34 cellular contexts compared by ENCODE assay signal in the genomic region with DNA sequence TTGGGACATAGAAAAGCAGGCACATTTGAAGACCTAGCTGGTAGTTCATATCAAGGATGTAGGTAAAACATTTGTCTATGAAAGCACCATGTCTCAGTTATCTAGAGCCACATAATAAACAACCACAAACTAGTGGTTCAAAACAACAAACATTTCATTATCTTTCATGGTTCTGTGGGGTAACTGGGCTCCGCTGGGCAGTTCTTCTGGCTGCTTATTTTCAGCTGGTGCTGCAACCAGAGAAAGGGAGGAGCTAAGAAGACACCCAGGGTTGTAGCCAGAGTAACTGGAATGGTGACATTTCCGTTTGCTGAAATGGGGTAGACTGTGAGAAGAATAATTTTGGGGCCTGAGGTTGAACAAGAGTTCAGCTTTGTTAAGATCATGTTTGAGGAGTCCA.
"Had no signal": no experiment of that assay in that cellular context is flagged by ENCODE, and none has a peak within 500 bp of the region (broad histone marks: within the 10 kb centered on the region; RNA-seq: fewer than 3 reads in every experiment).

No MANE protein-coding gene starts in this region.

- H3K27ac Mint-ChIP-seq: activated B cell treated with CpG ODN at 0.5 μM for 24 hours; activated CD4-positive, alpha-beta memory T cell treated with anti-CD3 and anti-CD28 coated beads for 36 hours; activated CD4-positive, alpha-beta memory T cell treated with anti-CD3 and anti-CD28 coated beads, Interleukin-2, amount 10 ng/mL, durations not matched to agents 7 days and 5 days; activated CD4-positive, alpha-beta T cell treated with anti-CD3 and anti-CD28 coated beads for 36 hours; activated CD4-positive, alpha-beta T cell treated with anti-CD3 and anti-CD28 coated beads, Interleukin-2, amount 10 ng/mL, durations not matched to agents 24 days and 14 days; activated CD4-positive, alpha-beta T cell treated with anti-CD3 and anti-CD28 coated beads, Interleukin-2, amount 10 ng/mL, durations not matched to agents 7 days and 5 days; activated CD8-positive, alpha-beta memory T cell treated with anti-CD3 and anti-CD28 coated beads, Interleukin-2, amount 10 ng/mL, durations not matched to agents 7 days and 5 days; activated CD8-positive, alpha-beta T cell treated with anti-CD3 and anti-CD28 coated beads for 36 hours; activated CD8-positive, alpha-beta T cell treated with anti-CD3 and anti-CD28 coated beads, Interleukin-2, amount 10 ng/mL, durations not matched to agents 7 days and 5 days; T-cell; T-helper 1 cell treated with Interleukin-12 subunit alpha and Interleukin-12 subunit beta and Interleukin-4 antibody, amounts not matched to agents 30 μg/mL and 1 μg/mL, for 36 hours; T-helper 17 cell; T-helper 2 cell treated with Interferon-gamma antibody and Interleukin-4, amounts not matched to agents 5 μg/mL and 100 μg/mL, for 36 hours; WTC11 had no signal

- H3K36me3 Mint-ChIP-seq: activated CD4-positive, alpha-beta memory T cell treated with anti-CD3 and anti-CD28 coated beads for 36 hours; activated CD8-positive, alpha-beta memory T cell treated with anti-CD3 and anti-CD28 coated beads, Interleukin-2, amount 10 ng/mL, durations not matched to agents 7 days and 5 days; T-cell had no signal

- H3K9me3 Mint-ChIP-seq: activated CD4-positive, alpha-beta memory T cell treated with anti-CD3 and anti-CD28 coated beads for 36 hours; activated CD4-positive, alpha-beta memory T cell treated with anti-CD3 and anti-CD28 coated beads, Interleukin-2, amount 10 ng/mL, durations not matched to agents 7 days and 5 days; activated CD4-positive, alpha-beta T cell treated with anti-CD3 and anti-CD28 coated beads, Interleukin-2, amount 10 ng/mL, durations not matched to agents 24 days and 14 days; activated CD4-positive, alpha-beta T cell treated with anti-CD3 and anti-CD28 coated beads, Interleukin-2, amount 10 ng/mL, durations not matched to agents 7 days and 5 days; activated CD8-positive, alpha-beta T cell treated with anti-CD3 and anti-CD28 coated beads for 36 hours; T-cell; T-helper 1 cell treated with Interleukin-12 subunit alpha and Interleukin-12 subunit beta and Interleukin-4 antibody, amounts not matched to agents 30 μg/mL and 1 μg/mL, for 36 hours; T-helper 2 cell treated with Interferon-gamma antibody and Interleukin-4, amounts not matched to agents 5 μg/mL and 100 μg/mL, for 36 hours had no signal

- H3K36me3 ChIP-seq: WERI-Rb-1 had no signal

- H3K4me1 Mint-ChIP-seq: activated B cell treated with CpG ODN at 0.5 μM for 24 hours; activated CD4-positive, alpha-beta memory T cell treated with anti-CD3 and anti-CD28 coated beads, Interleukin-2, amount 10 ng/mL, durations not matched to agents 7 days and 5 days; activated CD4-positive, alpha-beta T cell treated with anti-CD3 and anti-CD28 coated beads for 36 hours; activated CD4-positive, alpha-beta T cell treated with anti-CD3 and anti-CD28 coated beads, Interleukin-2, amount 10 ng/mL, durations not matched to agents 24 days and 14 days; activated CD4-positive, alpha-beta T cell treated with anti-CD3 and anti-CD28 coated beads, Interleukin-2, amount 10 ng/mL, durations not matched to agents 7 days and 5 days; activated CD8-positive, alpha-beta memory T cell treated with anti-CD3 and anti-CD28 coated beads, Interleukin-2, amount 10 ng/mL, durations not matched to agents 7 days and 5 days; T-cell; T-helper 17 cell had no signal

- DNase-seq: activated B cell treated with CpG ODN at 0.5 μM for 24 hours; activated CD4-positive, alpha-beta memory T cell treated with anti-CD3 and anti-CD28 coated beads for 36 hours; activated CD4-positive, alpha-beta memory T cell treated with anti-CD3 and anti-CD28 coated beads, Interleukin-2, amount 10 ng/mL, durations not matched to agents 7 days and 5 days; activated CD4-positive, alpha-beta T cell treated with anti-CD3 and anti-CD28 coated beads for 1 hour; activated CD4-positive, alpha-beta T cell treated with anti-CD3 and anti-CD28 coated beads for 36 hours; activated CD4-positive, alpha-beta T cell treated with anti-CD3 and anti-CD28 coated beads for 4 hours; activated CD4-positive, alpha-beta T cell treated with anti-CD3 and anti-CD28 coated beads for 48 hours; activated CD4-positive, alpha-beta T cell treated with anti-CD3 and anti-CD28 coated beads, Interleukin-2, amount 10 ng/mL, durations not matched to agents 24 days and 14 days; activated CD4-positive, alpha-beta T cell treated with anti-CD3 and anti-CD28 coated beads, Interleukin-2, amount 10 ng/mL, durations not matched to agents 7 days and 5 days; activated CD4-positive, alpha-beta T cell treated with anti-CD3 and anti-CD28 coated beads, Interleukin-2, amount 50 U/mL, for 1 hour; activated CD4-positive, alpha-beta T cell treated with anti-CD3 and anti-CD28 coated beads, Interleukin-2, amount 50 U/mL, for 4 hours; activated CD4-positive, alpha-beta T cell treated with anti-CD3 and anti-CD28 coated beads, Interleukin-2, amount 50 U/mL, for 48 hours; activated CD4-positive, CD25-positive, alpha-beta regulatory T cell; activated CD4-positive, CD25-positive, alpha-beta regulatory T cell treated with anti-CD3 and anti-CD28 coated beads, Interleukin-2, amount 50 U/mL, for 72 hours; activated CD8-positive, alpha-beta memory T cell treated with anti-CD3 and anti-CD28 coated beads for 24 hours; activated CD8-positive, alpha-beta memory T cell treated with anti-CD3 and anti-CD28 coated beads, Interleukin-2, amount 10 ng/mL, durations not matched to agents 7 days and 5 days; activated CD8-positive, alpha-beta memory T cell treated with anti-CD3 and anti-CD28 coated beads, Interleukin-2, amount 50 U/mL, for 4 hours; activated CD8-positive, alpha-beta memory T cell treated with anti-CD3 and anti-CD28 coated beads, Interleukin-2, amount 50 U/mL, for 48 hours; activated CD8-positive, alpha-beta T cell treated with anti-CD3 and anti-CD28 coated beads for 36 hours; activated CD8-positive, alpha-beta T cell treated with anti-CD3 and anti-CD28 coated beads, Interleukin-2, amount 10 ng/mL, durations not matched to agents 7 days and 5 days; activated T-cell treated with anti-CD3 and anti-CD28 coated beads for 4 hours; T-cell; T-helper 1 cell; T-helper 17 cell; T-helper 2 cell; T-helper 9 cell; T1000; WERI-Rb-1 had no signal

- ATAC-seq: activated CD4-positive, alpha-beta T cell treated with anti-CD3 and anti-CD28 coated beads for 36 hours; activated CD4-positive, CD25-positive, alpha-beta regulatory T cell treated with anti-CD3 and anti-CD28 coated beads, Interleukin-2, amount 50 U/mL, for 24 hours; activated CD8-positive, alpha-beta memory T cell treated with anti-CD3 and anti-CD28 coated beads, Interleukin-2, amount 10 ng/mL, durations not matched to agents 7 days and 5 days; activated CD8-positive, alpha-beta T cell treated with anti-CD3 and anti-CD28 coated beads for 36 hours; activated CD8-positive, alpha-beta T cell treated with anti-CD3 and anti-CD28 coated beads, Interleukin-2, amount 10 ng/mL, durations not matched to agents 7 days and 5 days; T-cell; T-helper 17 cell; WTC11 had no signal

- FAIRE-seq: TTC549 had no signal

- H3K4me3 Mint-ChIP-seq: activated B cell treated with CpG ODN at 0.5 μM for 24 hours; activated CD4-positive, alpha-beta memory T cell treated with anti-CD3 and anti-CD28 coated beads for 36 hours; activated CD4-positive, alpha-beta memory T cell treated with anti-CD3 and anti-CD28 coated beads, Interleukin-2, amount 10 ng/mL, durations not matched to agents 7 days and 5 days; activated CD4-positive, alpha-beta T cell treated with anti-CD3 and anti-CD28 coated beads for 36 hours; activated CD4-positive, alpha-beta T cell treated with anti-CD3 and anti-CD28 coated beads, Interleukin-2, amount 10 ng/mL, durations not matched to agents 24 days and 14 days; activated CD4-positive, alpha-beta T cell treated with anti-CD3 and anti-CD28 coated beads, Interleukin-2, amount 10 ng/mL, durations not matched to agents 7 days and 5 days; activated CD8-positive, alpha-beta memory T cell treated with anti-CD3 and anti-CD28 coated beads, Interleukin-2, amount 10 ng/mL, durations not matched to agents 7 days and 5 days; activated CD8-positive, alpha-beta T cell treated with anti-CD3 and anti-CD28 coated beads for 36 hours; activated CD8-positive, alpha-beta T cell treated with anti-CD3 and anti-CD28 coated beads, Interleukin-2, amount 10 ng/mL, durations not matched to agents 7 days and 5 days; T-cell; T-helper 1 cell treated with Interleukin-12 subunit alpha and Interleukin-12 subunit beta and Interleukin-4 antibody, amounts not matched to agents 30 μg/mL and 1 μg/mL, for 36 hours; T-helper 17 cell; T-helper 2 cell treated with Interferon-gamma antibody and Interleukin-4, amounts not matched to agents 5 μg/mL and 100 μg/mL, for 36 hours; WTC11 had no signal

- H3K27me3 Mint-ChIP-seq: activated CD8-positive, alpha-beta T cell treated with anti-CD3 and anti-CD28 coated beads for 36 hours had no signal

- H3K27ac ChIP-seq: VCaP, WERI-Rb-1 had no signal
